8 cellular contexts compared by ENCODE assay signal in genomic region chr19:31350693-31351211, GRCh38. TPM values are rescaled to one million over a fixed set of nuclear protein-coding genes. Genes with fewer than 3 reads are reported as not detected.
DNase-seq lines count a peak whose midpoint lies in the region; ATAC-seq, FAIRE-seq and TF ChIP-seq lines count a peak whose summit lies in the region.

No MANE protein-coding gene starts in this region.

- H3K27me3 ChIP-seq in BE2C (peaks cover 62% of the 10 kb centered on the region), HUES48 (ENCODE audit: control insufficient read depth, insufficient read depth, low read length) (peaks cover 65% of the 10 kb centered on the region), gastroesophageal sphincter (no peaks in the 10 kb centered on the region)

- H3K9me3 ChIP-seq in BE2C (no peaks in the 10 kb centered on the region), HUES48 (ENCODE audit: control insufficient read depth, insufficient read depth, low read length) (no peaks in the 10 kb centered on the region), gastroesophageal sphincter (no peaks in the 10 kb centered on the region)

- H3K4me1 Mint-ChIP-seq in activated T-helper 2 cell treated with anti-CD3 and anti-CD28 coated beads, Interferon-gamma antibody, Interleukin-2, Interleukin-4, amounts not matched to agents 10 μg/mL and 5 μg/mL and 100 μg/mL, durations not matched to agents 14 hours and 24 hours and 36 hours (ENCODE audit: low read depth), result peaks cover 20% of the 10 kb centered on the region
- peaks cover 61% of the 10 kb centered on the region for H3K4me1 Mint-ChIP-seq in nephron

- WGBS in gastroesophageal sphincter (ENCODE audit: low coverage in 1 of 2), 2 donors, result 0% methylated on average over 19 of the region's 66 CpGs; no CpG with 5 or more reads in 1 of the 2 donors

- H3K36me3 ChIP-seq in BE2C, result no peaks in the 10 kb centered on the region
- H3K36me3 ChIP-seq in HUES48 (ENCODE audit: control insufficient read depth, insufficient read depth, low read length), result no peaks in the 10 kb centered on the region
- no peaks in the 10 kb centered on the region for H3K36me3 ChIP-seq in gastroesophageal sphincter

- H3K4me3 Mint-ChIP-seq in activated T-helper 2 cell treated with anti-CD3 and anti-CD28 coated beads, Interferon-gamma antibody, Interleukin-2, Interleukin-4, amounts not matched to agents 10 μg/mL and 5 μg/mL and 100 μg/mL, durations not matched to agents 14 hours and 24 hours and 36 hours (ENCODE audit: low read depth), result peak overlapping the region; percentile 96
- peak overlapping the region; percentile 97 to 98 (median 98) for H3K4me3 Mint-ChIP-seq in nephron

- ATAC-seq in gastroesophageal sphincter (peak; percentile 64), GM21526 (IDR thresholded peaks at IDR 0.05; ENCODE audit: low FRiP score, unreplicated experiment) (no peak)

- no peak for TF ChIP-seq EP300 in gastroesophageal sphincter (IDR thresholded peaks at IDR 0.05)

- no peak for FAIRE-seq in GM12891 (lab: Jason Lieb, UNC)

- TF ChIP-seq POLR2A in gastroesophageal sphincter (IDR thresholded peaks at IDR 0.05) (peak in 1 of 2 donors; percentile 42), GM12891 (IDR thresholded peaks at IDR 0.05; ENCODE audit: low read depth, low read length) (no peak)

- intact Hi-C loops in activated T-helper 2 cell treated with anti-CD3 and anti-CD28 coated beads, Interferon-gamma antibody, Interleukin-2, Interleukin-4, amounts not matched to agents 10 μg/mL and 5 μg/mL and 100 μg/mL, durations not matched to agents 14 hours and 24 hours and 36 hours (cut with micrococcal nuclease), result loop anchor here (2.0 to 10.0 kb wide), 2 partner anchors 976 to 1124 kb away; partner anchors contain the start of gene ZNF536

- H3K27me3 Mint-ChIP-seq in activated T-helper 2 cell treated with anti-CD3 and anti-CD28 coated beads, Interferon-gamma antibody, Interleukin-2, Interleukin-4, amounts not matched to agents 10 μg/mL and 5 μg/mL and 100 μg/mL, durations not matched to agents 14 hours and 24 hours and 36 hours (ENCODE audit: low read depth), result peaks cover 67% of the 10 kb centered on the region
- peaks cover 60% of the 10 kb centered on the region for H3K27me3 Mint-ChIP-seq in nephron (ENCODE audit: low read depth)

- no peaks in the 10 kb centered on the region for H3K9me3 Mint-ChIP-seq in activated T-helper 2 cell treated with anti-CD3 and anti-CD28 coated beads, Interferon-gamma antibody, Interleukin-2, Interleukin-4, amounts not matched to agents 10 μg/mL and 5 μg/mL and 100 μg/mL, durations not matched to agents 14 hours and 24 hours and 36 hours
- H3K9me3 Mint-ChIP-seq in nephron, result no peaks in the 10 kb centered on the region

- DNase-seq in BE2C (peak; percentile 65), GM12891 (ENCODE audit: insufficient read length, low spot score) (no peak), NCI-H510A treated with DMSO at 0.1 percent for 48 hours (lab: John Stamatoyannopoulos, UW) (no peak)
- no peak for DNase-seq in activated T-helper 2 cell treated with anti-CD3 and anti-CD28 coated beads, Interferon-gamma antibody, Interleukin-2, Interleukin-4, amounts not matched to agents 10 μg/mL and 5 μg/mL and 100 μg/mL, durations not matched to agents 14 hours and 24 hours and 36 hours (ENCODE audit: low spot score)

- H3K27ac Mint-ChIP-seq in activated T-helper 2 cell treated with anti-CD3 and anti-CD28 coated beads, Interferon-gamma antibody, Interleukin-2, Interleukin-4, amounts not matched to agents 10 μg/mL and 5 μg/mL and 100 μg/mL, durations not matched to agents 14 hours and 24 hours and 36 hours, result peak overlapping the region; percentile 14
- H3K27ac Mint-ChIP-seq in nephron, result peak overlapping the region; percentile 97 to 98 (median 97)

- peaks cover 5% of the 10 kb centered on the region for H3K36me3 Mint-ChIP-seq in activated T-helper 2 cell treated with anti-CD3 and anti-CD28 coated beads, Interferon-gamma antibody, Interleukin-2, Interleukin-4, amounts not matched to agents 10 μg/mL and 5 μg/mL and 100 μg/mL, durations not matched to agents 14 hours and 24 hours and 36 hours (ENCODE audit: low read depth)
- H3K36me3 Mint-ChIP-seq in nephron (ENCODE audit: low read depth), result peaks cover 3% of the 10 kb centered on the region

- TF ChIP-seq CTCF in BE2C (IDR thresholded peaks at IDR 0.05; ENCODE audit: low read depth, low read length), result no peak
- no peak for TF ChIP-seq CTCF in gastroesophageal sphincter (IDR thresholded peaks at IDR 0.05)
- TF ChIP-seq CTCF in nephron (IDR thresholded peaks at IDR 0.05; ENCODE audit: unreplicated experiment in 3 of 3), result no peak

- H3K27ac ChIP-seq in HUES48 (ENCODE audit: low read depth, low read length), result peak overlapping the region; percentile 35
- H3K27ac ChIP-seq in gastroesophageal sphincter, result peak overlapping the region; percentile 90 to 99 (median 98)

- peak overlapping the region; percentile 43; the same call in 1 of the 2 replicates for H3K9ac ChIP-seq in HUES48 (ENCODE audit: low read depth, low read length)

- 0 out of 2 replicates have a peak, but pooled peaks cover 5% of the 10 kb centered on the region for H3K4me1 ChIP-seq in BE2C
- H3K4me1 ChIP-seq in HUES48 (ENCODE audit: control insufficient read depth, insufficient read depth, low read length), result peaks cover 54% of the 10 kb centered on the region
- peaks cover 0 to 55% (median 17%) of the 10 kb centered on the region in 3 donors for H3K4me1 ChIP-seq in gastroesophageal sphincter

- H3K4me3 ChIP-seq in BE2C (ENCODE audit: low read depth, low read length) (peak overlapping the region; percentile 63), HUES48 (ENCODE audit: low read depth, low read length) (peak overlapping the region; percentile 81), gastroesophageal sphincter (peak overlapping the region; percentile 80 to 99)

TF ChIP-seq in GM12891, 5 proteins besides CTCF, POLR2A, EP300 and RAD21:
- TF ChIP-seq PAX5 (IDR thresholded peaks at IDR 0.05; ENCODE audit: insufficient read depth, low read length, severe bottlenecking), result no peak
- TF ChIP-seq POU2F2 (IDR thresholded peaks at IDR 0.05; ENCODE audit: low read depth, low read length), result no peak
- TF ChIP-seq TAF1 (IDR thresholded peaks at IDR 0.05; ENCODE audit: low read depth, low read length), result no peak
- TF ChIP-seq SPI1 (IDR thresholded peaks at IDR 0.05; ENCODE audit: low read depth, low read length), result no peak
- no peak for TF ChIP-seq POLR2AphosphoS5 (IDR thresholded peaks at IDR 0.05; ENCODE audit: low read depth, low read length)
TF ChIP-seq in GM12891: peak in this region for 0.

RNA-seq across cellular contexts. Expression of gene TSHZ3, which starts 1.5 kb away (rescaled TPM):
- 11.6 TPM for polyA plus RNA-seq in BE2C (2012; ENCODE audit: insufficient read depth, insufficient read length, low read depth)
- total RNA-seq in activated T-helper 2 cell treated with anti-CD3 and anti-CD28 coated beads, Interferon-gamma antibody, Interleukin-2, Interleukin-4, amounts not matched to agents 10 μg/mL and 5 μg/mL and 100 μg/mL, durations not matched to agents 14 hours and 24 hours and 36 hours, result 0.66 and 1.3 TPM in 2 replicates
- total RNA-seq in gastroesophageal sphincter, result 10 to 100 TPM; 15.6 to 40.2 (median 31.1) TPM
- polyA plus RNA-seq in GM12891 (2012; ENCODE audit: low read depth, missing spikeins), result not detected
